Comparison of ENCODE assay signal across 1 cellular context in the genomic region with DNA sequence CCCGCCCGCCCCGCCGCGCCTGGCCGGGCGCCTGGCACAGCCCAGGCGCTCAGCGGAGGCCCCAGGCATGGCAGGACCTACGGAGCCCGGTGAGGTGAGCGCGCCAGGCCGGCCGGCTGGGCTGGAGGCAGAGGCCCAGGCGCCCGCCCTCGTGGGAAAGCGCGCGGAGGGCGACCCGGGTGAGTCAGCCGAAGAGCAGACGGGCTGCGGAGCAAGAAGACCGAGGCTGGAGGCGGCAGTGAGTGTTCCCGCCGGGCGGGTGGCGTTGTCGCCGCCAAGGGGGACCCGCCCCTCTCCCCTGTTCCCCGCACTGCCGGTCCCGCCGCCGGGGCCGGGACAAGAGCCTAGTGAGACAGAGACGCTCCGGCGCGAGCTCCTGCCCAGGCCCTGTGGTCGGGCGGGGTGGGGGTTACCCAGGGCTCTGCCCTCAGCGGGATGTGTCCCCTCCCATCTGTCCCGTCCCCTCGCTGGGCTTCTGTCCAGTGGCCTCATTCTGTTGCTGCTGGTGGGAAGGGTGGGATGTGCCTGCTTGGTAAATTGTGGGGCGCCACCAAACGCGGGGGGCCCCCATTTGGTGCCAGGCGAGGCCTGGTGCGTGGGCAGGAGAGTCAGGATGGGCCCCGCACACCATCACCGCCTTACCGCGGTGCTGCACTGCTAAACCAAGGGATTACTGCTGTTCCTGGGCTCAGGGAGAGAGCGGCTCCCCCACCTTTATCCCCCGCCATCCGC.
TF ChIP-seq lines count a peak whose summit lies in the region.

No MANE protein-coding gene starts in this region.

TF ChIP-seq in A549, 52 proteins besides CTCF, POLR2A, EP300 and RAD21:
- TF ChIP-seq, protein P1, sequence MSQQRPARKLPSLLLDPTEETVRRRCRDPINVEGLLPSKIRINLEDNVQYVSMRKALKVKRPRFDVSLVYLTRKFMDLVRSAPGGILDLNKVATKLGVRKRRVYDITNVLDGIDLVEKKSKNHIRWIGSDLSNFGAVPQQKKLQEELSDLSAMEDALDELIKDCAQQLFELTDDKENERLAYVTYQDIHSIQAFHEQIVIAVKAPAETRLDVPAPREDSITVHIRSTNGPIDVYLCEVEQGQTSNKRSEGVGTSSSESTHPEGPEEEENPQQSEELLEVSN (IDR thresholded peaks at IDR 0.05; ENCODE audit: borderline replicate concordance, low read depth), result 0 out of 2 replicates have a peak, but pooled peaks have one; percentile 19
- TF ChIP-seq GATA3 (IDR thresholded peaks at IDR 0.05; ENCODE audit: borderline replicate concordance), result no peak
TF ChIP-seq in A549: peak in this region for 1.
